ENCODE assay signal across 23 cellular contexts in genomic region chr12:132514216-132514820, GRCh38. TPM values are rescaled to one million over a fixed set of nuclear protein-coding genes. Genes with fewer than 3 reads are reported as not detected.
DNase-seq lines count a peak whose midpoint lies in the region; ATAC-seq and TF ChIP-seq lines count a peak whose summit lies in the region.
"Had no signal": no experiment of that assay in that cellular context is flagged by ENCODE, and none has a peak within 500 bp of the region (broad histone marks: within the 10 kb centered on the region; RNA-seq: fewer than 3 reads in every experiment).

No MANE protein-coding gene starts in this region.

- DNase-seq in heart left ventricle, result no peak
- DNase-seq in cardiac septum (ENCODE audit: low spot score), result no peak
- DNase-seq in left ventricle myocardium superior, result no peak
- no peak for DNase-seq in stimulated activated naive B cell treated with anti-CD40 and anti-IgM and Interleukin-4, amounts not matched to agents 10 μg/mL and 1 μg/mL and 100 μg/mL, for 72 hours
- DNase-seq in NCI-H146 treated with DMSO at 0.1 percent for 48 hours (lab: John Stamatoyannopoulos, UW; ENCODE audit: unreplicated experiment), result no peak
- no peak for DNase-seq in natural killer cell treated with Interleukin-12 subunit alpha and Interleukin-12 subunit beta and Interleukin-15 and Interleukin-18, amount 100 ng/mL, for 72 hours (ENCODE audit: low spot score)
- no peak for DNase-seq in activated CD4-positive, alpha-beta T cell treated with anti-CD3 and anti-CD28 coated beads, Interleukin-2, amount 10 ng/mL, durations not matched to agents 7 days and 5 days
- DNase-seq: CD4-positive, alpha-beta memory T cell; COR-L47; DMS53; GOT3; HCEC 1CT; Karpas-422; NCI-H1092; NCI-H1417 treated with DMSO at 0.1 percent for 48 hours; NCI-H187; NCI-H2081 treated with DMSO at 0.1 percent for 48 hours; NCI-H446; NCI-H524 treated with DMSO at 0.1 percent for 48 hours; NCI-H774 had no signal

- peaks cover 13 to 21% of the 10 kb centered on the region in 2 donors for H3K4me1 Mint-ChIP-seq in stimulated activated naive B cell treated with anti-CD40 and anti-IgM and Interleukin-4, amounts not matched to agents 10 μg/mL and 1 μg/mL and 100 μg/mL, for 72 hours
- peaks cover 12 to 16% of the 10 kb centered on the region in 2 donors for H3K4me1 Mint-ChIP-seq in natural killer cell treated with Interleukin-12 subunit alpha and Interleukin-12 subunit beta and Interleukin-15 and Interleukin-18, amount 100 ng/mL, for 72 hours (ENCODE audit: low read depth in 2 of 2)
- peaks cover 5% of the 10 kb centered on the region for H3K4me1 Mint-ChIP-seq in activated CD4-positive, alpha-beta T cell treated with anti-CD3 and anti-CD28 coated beads, Interleukin-2, amount 10 ng/mL, durations not matched to agents 7 days and 5 days

- peaks cover 43 to 53% of the 10 kb centered on the region in 2 donors for H3K36me3 Mint-ChIP-seq in stimulated activated naive B cell treated with anti-CD40 and anti-IgM and Interleukin-4, amounts not matched to agents 10 μg/mL and 1 μg/mL and 100 μg/mL, for 72 hours
- peaks cover 13% of the 10 kb centered on the region for H3K36me3 Mint-ChIP-seq in natural killer cell treated with Interleukin-12 subunit alpha and Interleukin-12 subunit beta and Interleukin-15 and Interleukin-18, amount 100 ng/mL, for 72 hours
- H3K36me3 Mint-ChIP-seq in activated CD4-positive, alpha-beta T cell treated with anti-CD3 and anti-CD28 coated beads, Interleukin-2, amount 10 ng/mL, durations not matched to agents 7 days and 5 days (ENCODE audit: low read depth), result peaks cover 25% of the 10 kb centered on the region

- H3K4me1 ChIP-seq in heart left ventricle, result peaks cover 0 to 38% (median 0%) of the 10 kb centered on the region in 12 donors
- H3K4me1 ChIP-seq in HEK293 (ENCODE audit: control insufficient read depth, insufficient read depth, low read length), result no peaks in the 10 kb centered on the region
- H3K4me1 ChIP-seq: SJSA1 had no signal

- H3K4me3 ChIP-seq in heart left ventricle (no peak overlapping the region), HEK293 (ENCODE audit: low read depth, low read length) (no peak overlapping the region)
- H3K4me3 ChIP-seq: SJSA1 had no signal

- peaks cover 0 to 13% (median 2%) of the 10 kb centered on the region in 12 donors for H3K9me3 ChIP-seq in heart left ventricle
- H3K9me3 ChIP-seq in HEK293 (ENCODE audit: control insufficient read depth, insufficient read depth, low read depth, low read length), result no peaks in the 10 kb centered on the region

- H3K36me3 ChIP-seq in heart left ventricle (peaks cover 0 to 33% (median 4%) of the 10 kb centered on the region in 9 donors), HEK293 (ENCODE audit: control insufficient read depth in 2 of 2, insufficient read depth in 1 of 2, low read length in 2 of 2) (peaks cover 0 to 23% of the 10 kb centered on the region in 2 experiments; a peak in 1 of 3 replicates)
- H3K36me3 ChIP-seq: SJSA1 had no signal

- 75 to 83% (median 78%) methylated on average over 10 to 17 of the region's 17 CpGs for WGBS in heart left ventricle, 4 donors

- POLR2A ChIA-PET in HEK293 (lab: Yijun Ruan, JAX), result no interaction called here
- POLR2A ChIA-PET in activated CD4-positive, alpha-beta T cell treated with anti-CD3 and anti-CD28 coated beads, Interleukin-2, amount 10 ng/mL, durations not matched to agents 7 days and 5 days (lab: Charles Lee), result no interaction called here

- TF ChIP-seq POLR2A in heart left ventricle (IDR thresholded peaks at IDR 0.05), result no peak

- peak overlapping the region; percentile 42 for H3K27ac Mint-ChIP-seq in stimulated activated naive B cell treated with anti-CD40 and anti-IgM and Interleukin-4, amounts not matched to agents 10 μg/mL and 1 μg/mL and 100 μg/mL, for 72 hours
- no peak overlapping the region for H3K27ac Mint-ChIP-seq in natural killer cell treated with Interleukin-12 subunit alpha and Interleukin-12 subunit beta and Interleukin-15 and Interleukin-18, amount 100 ng/mL, for 72 hours
- H3K27ac Mint-ChIP-seq in activated CD4-positive, alpha-beta T cell treated with anti-CD3 and anti-CD28 coated beads, Interleukin-2, amount 10 ng/mL, durations not matched to agents 7 days and 5 days, result no peak overlapping the region

- intact Hi-C loops in heart left ventricle (cut with DNase I), result no loop called here
- intact Hi-C loops in cardiac septum (cut with DNase I), result no loop called here
- intact Hi-C loops in left ventricle myocardium superior (cut with micrococcal nuclease), result no loop called here

- peaks cover 14 to 18% of the 10 kb centered on the region in 2 donors for H3K9me3 Mint-ChIP-seq in stimulated activated naive B cell treated with anti-CD40 and anti-IgM and Interleukin-4, amounts not matched to agents 10 μg/mL and 1 μg/mL and 100 μg/mL, for 72 hours
- peaks cover 9% of the 10 kb centered on the region for H3K9me3 Mint-ChIP-seq in natural killer cell treated with Interleukin-12 subunit alpha and Interleukin-12 subunit beta and Interleukin-15 and Interleukin-18, amount 100 ng/mL, for 72 hours
- H3K9me3 Mint-ChIP-seq in activated CD4-positive, alpha-beta T cell treated with anti-CD3 and anti-CD28 coated beads, Interleukin-2, amount 10 ng/mL, durations not matched to agents 7 days and 5 days, result peaks cover 18% of the 10 kb centered on the region

- H3K27ac ChIP-seq in heart left ventricle (peak overlapping the region in 2 of 12 donors; percentile 28 to 35), HEK293 (ENCODE audit: extremely low read depth, low read depth, low read length) (no peak overlapping the region)
- H3K27ac ChIP-seq: SJSA1 had no signal

- no peaks in the 10 kb centered on the region for H3K27me3 Mint-ChIP-seq in stimulated activated naive B cell treated with anti-CD40 and anti-IgM and Interleukin-4, amounts not matched to agents 10 μg/mL and 1 μg/mL and 100 μg/mL, for 72 hours
- H3K27me3 Mint-ChIP-seq in natural killer cell treated with Interleukin-12 subunit alpha and Interleukin-12 subunit beta and Interleukin-15 and Interleukin-18, amount 100 ng/mL, for 72 hours, result no peaks in the 10 kb centered on the region
- no peaks in the 10 kb centered on the region for H3K27me3 Mint-ChIP-seq in activated CD4-positive, alpha-beta T cell treated with anti-CD3 and anti-CD28 coated beads, Interleukin-2, amount 10 ng/mL, durations not matched to agents 7 days and 5 days
- H3K27me3 Mint-ChIP-seq: CD4-positive, alpha-beta memory T cell; IgD-negative memory B cell had no signal

- CTCF ChIA-PET in HEK293 (lab: Yijun Ruan, JAX), result interaction anchor here (0.7 kb wide), 1 partner anchor 61 kb away, joined by 3 read pairs; no protein-coding TSS in a partner anchor
- CTCF ChIA-PET in activated CD4-positive, alpha-beta T cell treated with anti-CD3 and anti-CD28 coated beads, Interleukin-2, amount 10 ng/mL, durations not matched to agents 7 days and 5 days (lab: Charles Lee), result interaction anchor here (0.9 to 1.3 kb wide), 2 partner anchors 47 to 134 kb away, joined by 3 read pairs; no protein-coding TSS in a partner anchor

- no peaks in the 10 kb centered on the region for H3K27me3 ChIP-seq in heart left ventricle
- H3K27me3 ChIP-seq: SJSA1 had no signal

- peak; percentile 33 to 63 (median 52) for ATAC-seq in heart left ventricle
- peak; percentile 68 for ATAC-seq in left ventricle myocardium superior
- ATAC-seq in stimulated activated naive B cell treated with anti-CD40 and anti-IgM and Interleukin-4, amounts not matched to agents 10 μg/mL and 1 μg/mL and 100 μg/mL, for 72 hours (replicated peaks), result no peak
- no peak for ATAC-seq in natural killer cell treated with Interleukin-12 subunit alpha and Interleukin-12 subunit beta and Interleukin-15 and Interleukin-18, amount 100 ng/mL, for 72 hours

- no peak overlapping the region for H3K4me3 Mint-ChIP-seq in stimulated activated naive B cell treated with anti-CD40 and anti-IgM and Interleukin-4, amounts not matched to agents 10 μg/mL and 1 μg/mL and 100 μg/mL, for 72 hours
- no peak overlapping the region for H3K4me3 Mint-ChIP-seq in natural killer cell treated with Interleukin-12 subunit alpha and Interleukin-12 subunit beta and Interleukin-15 and Interleukin-18, amount 100 ng/mL, for 72 hours
- no peak overlapping the region for H3K4me3 Mint-ChIP-seq in activated CD4-positive, alpha-beta T cell treated with anti-CD3 and anti-CD28 coated beads, Interleukin-2, amount 10 ng/mL, durations not matched to agents 7 days and 5 days
- H3K4me3 Mint-ChIP-seq: CD4-positive, alpha-beta memory T cell; IgD-negative memory B cell had no signal

- no peak for TF ChIP-seq CTCF in heart left ventricle (IDR thresholded peaks at IDR 0.05)
- no peak for TF ChIP-seq CTCF in HEK293 (tag by site-specific recombination; IDR thresholded peaks at IDR 0.05)

TF ChIP-seq in HEK293, 187 proteins besides CTCF, POLR2A, EP300 and RAD21:
- TF ChIP-seq ZIC2 (tag by site-specific recombination; IDR thresholded peaks at IDR 0.05), result 0 out of 2 replicates have a peak, but pooled peaks have one; percentile 9
- TF ChIP-seq GLI4 (tag by site-specific recombination; IDR thresholded peaks at IDR 0.05), result no peak

RNA-seq across cellular contexts. Expression of gene FBRSL1, which starts 24.4 kb away (rescaled TPM):
- 10 to 100 TPM; 23.0 to 88.2 (median 45.4) TPM for total RNA-seq in heart left ventricle
- 10 to 100 TPM; 35.4 to 40.0 TPM for polyA plus RNA-seq in heart left ventricle
- total RNA-seq in cardiac septum, result 60.4 TPM
- total RNA-seq in left ventricle myocardium superior, result 68.0 TPM
- total RNA-seq in natural killer cell treated with Interleukin-12 subunit alpha and Interleukin-12 subunit beta and Interleukin-15 and Interleukin-18, amount 100 ng/mL, for 72 hours, result 10 to 100 TPM; 38.0 to 91.5 TPM
- 10 to 100 TPM; 49.8 to 51.1 TPM for total RNA-seq in activated CD4-positive, alpha-beta T cell treated with anti-CD3 and anti-CD28 coated beads, Interleukin-2, amount 10 ng/mL, durations not matched to agents 7 days and 5 days

Comparison
In these comparisons a context has a peak if more than half of its experiments do, and no peak if none do; other contexts are left out.
1. ATAC-seq: peak in heart left ventricle (4 of 4) and left ventricle myocardium superior (single experiment); none in stimulated activated naive B cell treated with anti-CD40 and anti-IgM and Interleukin-4, amounts not matched to agents 10 μg/mL and 1 μg/mL and 100 μg/mL, for 72 hours (0 of 2) and natural killer cell treated with Interleukin-12 subunit alpha and Interleukin-12 subunit beta and Interleukin-15 and Interleukin-18, amount 100 ng/mL, for 72 hours (0 of 2).